Comparison of ENCODE assay signal across 17 cellular contexts in the genomic region with DNA sequence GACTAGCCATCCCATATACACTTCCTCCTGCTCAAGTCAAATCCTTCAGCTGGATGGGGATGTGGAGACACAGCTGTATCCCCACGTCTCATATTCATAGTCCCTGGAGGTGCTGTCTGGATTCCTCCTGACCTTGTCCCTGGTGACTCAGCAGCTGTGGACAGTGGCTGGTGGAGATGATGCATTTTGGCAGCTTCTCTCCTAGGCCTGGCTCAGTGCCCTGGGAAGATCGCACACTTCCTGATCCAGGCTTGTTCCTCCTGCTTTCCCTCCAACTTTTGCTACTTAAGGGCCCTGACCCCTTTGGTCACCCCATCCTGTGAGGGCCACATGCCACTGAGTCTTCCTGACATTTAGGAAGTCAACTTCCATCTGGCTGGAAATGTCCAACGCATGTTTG. TPM values are rescaled to one million over a fixed set of nuclear protein-coding genes. Genes with fewer than 3 reads are reported as not detected.
DNase-seq lines count a peak whose midpoint lies in the region; ATAC-seq, FAIRE-seq and TF ChIP-seq lines count a peak whose summit lies in the region.
"Had no signal": no experiment of that assay in that cellular context is flagged by ENCODE, and none has a peak within 500 bp of the region (broad histone marks: within the 10 kb centered on the region; RNA-seq: fewer than 3 reads in every experiment).

No MANE protein-coding gene starts in this region.

- no peaks in the 10 kb centered on the region for H3K36me3 ChIP-seq in bronchial epithelial cell (ENCODE audit: control insufficient read depth, insufficient read depth, low read length)
- H3K36me3 ChIP-seq in testis (ENCODE audit: low read depth, missing control alignments): no peaks in the 10 kb centered on the region
- no peaks in the 10 kb centered on the region for H3K36me3 ChIP-seq in spleen
- H3K36me3 ChIP-seq: cardiac muscle cell, SJSA1, WERI-Rb-1 had no signal

- FAIRE-seq in HTR-8/SVneo (lab: Jason Lieb, UNC) (no peak), bronchial epithelial cell (lab: Jason Lieb, UNC) (no peak)
- FAIRE-seq: frontal cortex, GM12891 had no signal

- peak; percentile 10 for DNase-seq in HTR-8/SVneo (ENCODE audit: insufficient read length, low spot score)
- DNase-seq in bronchial epithelial cell (ENCODE audit: low read depth): peak; percentile 42
- peak; percentile 67 for DNase-seq in iris pigment epithelial cell (ENCODE audit: low read depth)
- peak; percentile 27 for DNase-seq in testis
- no peak for DNase-seq in spleen
- no peak for DNase-seq in GM20000 (ENCODE audit: low spot score)
- DNase-seq: activated T-cell treated with anti-CD3 and anti-CD28 coated beads, Interleukin-2, amount 50 U/mL, for 1 hour; NCI-H1048; NCI-H510A; WERI-Rb-1 had no signal

- H3K27ac Mint-ChIP-seq in activated T-helper 17 cell treated with anti-CD3 and anti-CD28 coated beads, Interleukin-2, amount 50 U/mL, for 72 hours: no peak overlapping the region
- H3K27ac Mint-ChIP-seq: mesothelial cell of epicardium had no signal

- H3K4me3 Mint-ChIP-seq in activated T-helper 17 cell treated with anti-CD3 and anti-CD28 coated beads, Interleukin-2, amount 50 U/mL, for 72 hours: no peak overlapping the region
- H3K4me3 Mint-ChIP-seq: mesothelial cell of epicardium had no signal

- H3K9me3 Mint-ChIP-seq in activated T-helper 17 cell treated with anti-CD3 and anti-CD28 coated beads, Interleukin-2, amount 50 U/mL, for 72 hours: peaks cover 9% of the 10 kb centered on the region

- H3K4me1 ChIP-seq in testis: peaks cover 5% of the 10 kb centered on the region
- H3K4me1 ChIP-seq in spleen: no peaks in the 10 kb centered on the region

- H3K27me3 ChIP-seq in bronchial epithelial cell (ENCODE audit: control insufficient read depth, insufficient read depth, low read length): no peaks in the 10 kb centered on the region
- H3K27me3 ChIP-seq in testis: no peaks in the 10 kb centered on the region
- H3K27me3 ChIP-seq in spleen (replicated peaks in 1 of 7): peaks cover 0 to 9% (median 0%) of the 10 kb centered on the region in 7 donors
- H3K27me3 ChIP-seq: cardiac muscle cell, SJSA1 had no signal

- H3K9me3 ChIP-seq in testis: no peaks in the 10 kb centered on the region
- peaks cover 0 to 7% (median 0%) of the 10 kb centered on the region in 8 donors for H3K9me3 ChIP-seq in spleen
- H3K9me3 ChIP-seq: SJSA1 had no signal

- peaks cover 17% of the 10 kb centered on the region for H3K27me3 Mint-ChIP-seq in activated T-helper 17 cell treated with anti-CD3 and anti-CD28 coated beads, Interleukin-2, amount 50 U/mL, for 72 hours

- no peaks in the 10 kb centered on the region for H3K4me1 Mint-ChIP-seq in activated T-helper 17 cell treated with anti-CD3 and anti-CD28 coated beads, Interleukin-2, amount 50 U/mL, for 72 hours

- H3K27ac ChIP-seq in testis (no peak overlapping the region), spleen (no peak overlapping the region)
- H3K27ac ChIP-seq: cardiac muscle cell, SJSA1, WERI-Rb-1 had no signal

- intact Hi-C loops in testis (cut with DNase I; ENCODE audit: low total_unique reads): no loop called here
- intact Hi-C loops in spleen (cut with DNase I; ENCODE audit: low total_unique reads): no loop called here

- TF ChIP-seq POLR2A in testis (IDR thresholded peaks at IDR 0.05) (no peak), spleen (IDR thresholded peaks at IDR 0.05) (no peak)

- no peak for ATAC-seq in activated T-helper 17 cell treated with anti-CD3 and anti-CD28 coated beads, Interleukin-2, amount 50 U/mL, for 72 hours (replicated peaks)
- ATAC-seq in GM21737 (IDR thresholded peaks at IDR 0.05; ENCODE audit: unreplicated experiment): no peak

- TF ChIP-seq CTCF in bronchial epithelial cell (IDR thresholded peaks at IDR 0.05; ENCODE audit: insufficient read depth, low read length, severe bottlenecking) (no peak), testis (IDR thresholded peaks at IDR 0.05) (no peak), spleen (IDR thresholded peaks at IDR 0.05 in 8 of 11, conservative IDR thresholded peaks at IDR 0.05 in 3 of 11) (no peak), GM20000 (IDR thresholded peaks at IDR 0.05; ENCODE audit: extremely low read depth, missing control alignments) (no peak)

- no peaks in the 10 kb centered on the region for H3K36me3 Mint-ChIP-seq in activated T-helper 17 cell treated with anti-CD3 and anti-CD28 coated beads, Interleukin-2, amount 50 U/mL, for 72 hours (ENCODE audit: low read depth)
- H3K36me3 Mint-ChIP-seq: mesothelial cell of epicardium had no signal

- WGBS in testis, 2 donors: 53 to 67% methylated on average over 3 of the region's 3 CpGs
- WGBS in spleen, 5 donors: 58 to 67% (median 63%) methylated on average over 3 of the region's 3 CpGs

- H3K4me3 ChIP-seq in bronchial epithelial cell (ENCODE audit: low read depth, low read length) (no peak overlapping the region), testis (no peak overlapping the region), spleen (no peak overlapping the region)
- H3K4me3 ChIP-seq: cardiac muscle cell, SJSA1 had no signal

RNA-seq across cellular contexts. Expression of gene ADAMTSL3, which starts 44.4 kb away (rescaled TPM):
- total RNA-seq in bronchial epithelial cell (0.79 and 1.2 TPM in 2 replicates), testis (10 to 100 TPM in 1 of 2 donors, 1 to 10 TPM in 1; 9.4 to 16.4 TPM), spleen (1 to 10 TPM in 6 of 7 donors, under 1 TPM in 1; 0.52 to 5.7 (median 3.6) TPM)
- polyA plus RNA-seq in testis (ENCODE audit: insufficient read depth, low read depth, low replicate concordance) (8.6 TPM), spleen (under 1 TPM; 0.09 to 0.16 (median 0.11) TPM)
- total RNA-seq in activated T-helper 17 cell treated with anti-CD3 and anti-CD28 coated beads, Interleukin-2, amount 50 U/mL, for 72 hours: not detected

Comparison
In these comparisons a context has a peak if more than half of its experiments do, and no peak if none do; other contexts are left out.
1. DNase-seq: peak in HTR-8/SVneo (single experiment), bronchial epithelial cell (single experiment), iris pigment epithelial cell (single experiment) and testis (single experiment); none in spleen (single experiment) and GM20000 (single experiment).